11 cellular contexts compared by ENCODE assay signal in the genomic region with DNA sequence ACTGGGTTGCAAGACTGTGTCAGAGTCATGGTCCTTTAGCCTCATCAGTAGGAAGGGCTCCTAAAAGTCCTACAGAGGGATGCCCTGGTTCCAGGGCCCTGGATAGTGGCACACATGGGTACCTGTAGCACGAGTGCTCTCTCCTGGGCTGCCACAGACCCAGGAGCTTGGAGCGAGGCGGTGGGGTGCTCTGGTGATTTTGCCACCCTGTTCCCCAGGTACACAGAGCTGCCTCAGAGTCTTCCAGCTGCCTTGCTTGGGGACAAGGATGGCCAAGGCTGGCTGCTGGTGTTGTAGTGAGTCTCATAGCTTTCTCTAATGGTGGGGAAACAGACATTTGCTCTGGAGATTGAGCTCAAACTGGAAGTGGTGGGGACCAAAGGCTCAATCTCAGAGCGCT. TPM values are rescaled to one million over a fixed set of nuclear protein-coding genes. Genes with fewer than 3 reads are reported as not detected.
"Had no signal": no experiment of that assay in that cellular context is flagged by ENCODE, and none has a peak within 500 bp of the region (broad histone marks: within the 10 kb centered on the region; RNA-seq: fewer than 3 reads in every experiment).

No MANE protein-coding gene starts in this region.

- H3K9me3 ChIP-seq: HAP-1 had no signal

- ATAC-seq: HCT116, HepG2 had no signal

- H3K36me3 ChIP-seq: HAP-1 had no signal

- H3K4me1 Mint-ChIP-seq: IgD-negative memory B cell had no signal

- H3K4me3 Mint-ChIP-seq: HFFc6, IgD-negative memory B cell had no signal

- H2AFZ ChIP-seq: GM23248 had no signal

- H3K27ac ChIP-seq: GM23248, HL-60 had no signal

- H3K9ac ChIP-seq: GM23248 had no signal

- DNase-seq: GM23248, GOT3, H7, HFFc6 had no signal

- H3K27ac Mint-ChIP-seq: HFFc6, IgD-negative memory B cell had no signal

- H3K4me3 ChIP-seq: GM23248, HAP-1 had no signal

- H3K4me1 ChIP-seq: HAP-1 had no signal

RNA-seq across cellular contexts. Expression of a gene that starts 53.9 kb away (rescaled TPM):
- total RNA-seq: GM23248, H4, H7, HepG2, HFFc6, HT1080 had no signal
- polyA plus RNA-seq: GM23248, HepG2, IgD-negative memory B cell had no signal
